Comparison of ENCODE assay signal across 11 cellular contexts in the genomic region with DNA sequence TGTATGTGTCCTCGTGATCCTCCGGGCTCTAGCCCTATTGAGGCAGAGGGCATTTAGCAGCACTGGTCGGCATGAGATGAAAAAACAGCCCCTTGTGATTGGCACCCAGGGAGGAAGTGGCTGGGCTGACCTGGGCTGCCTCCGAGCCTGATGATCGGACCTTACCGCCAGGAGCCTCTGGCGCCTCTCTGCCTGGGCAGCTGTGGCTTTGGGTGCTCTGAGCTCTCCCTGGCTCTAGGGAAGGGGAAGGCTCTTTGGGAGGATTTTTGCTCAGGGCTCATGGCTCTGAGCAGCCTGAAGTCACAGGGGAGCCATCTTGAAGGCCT. TPM values are rescaled to one million over a fixed set of nuclear protein-coding genes. Genes with fewer than 3 reads are reported as not detected.
DNase-seq lines count a peak whose midpoint lies in the region; ATAC-seq, FAIRE-seq and TF ChIP-seq lines count a peak whose summit lies in the region.
"Had no signal": no experiment of that assay in that cellular context is flagged by ENCODE, and none has a peak within 500 bp of the region (broad histone marks: within the 10 kb centered on the region; RNA-seq: fewer than 3 reads in every experiment).

No MANE protein-coding gene starts in this region.

- no peaks in the 10 kb centered on the region for H3K36me3 ChIP-seq in astrocyte (ENCODE audit: insufficient read depth, low read length)
- no peaks in the 10 kb centered on the region for H3K36me3 ChIP-seq in right lobe of liver
- no peaks in the 10 kb centered on the region for H3K36me3 ChIP-seq in stomach smooth muscle (ENCODE audit: control insufficient read depth in 2 of 2, insufficient read depth in 2 of 2, low read length in 2 of 2)

- H3K4me2 ChIP-seq in astrocyte (ENCODE audit: low read length) = peak overlapping the region; percentile 61

- H3K27me3 ChIP-seq in astrocyte (ENCODE audit: insufficient read depth, low read length) (no peaks in the 10 kb centered on the region), right lobe of liver (no peaks in the 10 kb centered on the region), stomach smooth muscle (ENCODE audit: control insufficient read depth in 1 of 2, insufficient read depth in 2 of 2, low read length in 2 of 2) (peaks cover 2 to 11% of the 10 kb centered on the region in 2 donors)

- peak overlapping the region; percentile 60 to 91 (median 87) for H3K27ac Mint-ChIP-seq in IgD-negative memory B cell
- peak overlapping the region; percentile 77 for H3K27ac Mint-ChIP-seq in astrocyte (ENCODE audit: unreplicated experiment)

- H3K9me3 Mint-ChIP-seq in IgD-negative memory B cell = no peaks in the 10 kb centered on the region
- H3K9me3 Mint-ChIP-seq in astrocyte (ENCODE audit: unreplicated experiment) = no peaks in the 10 kb centered on the region

- no peak for DNase-seq in astrocyte (ENCODE audit: low read depth)
- DNase-seq in right lobe of liver = no peak
- no peak for DNase-seq in pons (ENCODE audit: low spot score)
- no peak for DNase-seq in AG20443 (ENCODE audit: low spot score)
- DNase-seq: KBM-7 had no signal

- peaks cover 8 to 24% (median 23%) of the 10 kb centered on the region in 3 donors for H3K4me1 Mint-ChIP-seq in IgD-negative memory B cell
- H3K4me1 Mint-ChIP-seq in astrocyte (ENCODE audit: low read depth, unreplicated experiment) = peaks cover 23% of the 10 kb centered on the region

- TF ChIP-seq CTCF in astrocyte (IDR thresholded peaks at IDR 0.05; ENCODE audit: insufficient read depth, low read depth, low read length) = no peak
- TF ChIP-seq CTCF in right lobe of liver (IDR thresholded peaks at IDR 0.05) = no peak

- H2AFZ ChIP-seq in astrocyte (ENCODE audit: low read depth, low read length) = peak overlapping the region; percentile 70

- H3K27ac ChIP-seq in astrocyte (ENCODE audit: low read depth, low read length) (peak overlapping the region; percentile 66), right lobe of liver (peak overlapping the region; percentile 30 to 76 (median 50)), stomach smooth muscle (ENCODE audit: low read length) (peak overlapping the region; percentile 76)

- peak in 3 of 4 donors; percentile 29 to 64 (median 36) for ATAC-seq in right lobe of liver
- no peak for ATAC-seq in HG02884 (IDR thresholded peaks at IDR 0.05; ENCODE audit: unreplicated experiment)
- ATAC-seq in HG03139 (IDR thresholded peaks at IDR 0.05; ENCODE audit: unreplicated experiment) = no peak

- TF ChIP-seq POLR2A in right lobe of liver (IDR thresholded peaks at IDR 0.05) = no peak

- H3K9ac ChIP-seq in astrocyte (ENCODE audit: low read length) = peak overlapping the region; percentile 60
- H3K9ac ChIP-seq in stomach smooth muscle (ENCODE audit: low read length in 2 of 2) = no peak overlapping the region

- no peaks in the 10 kb centered on the region for H4K20me1 ChIP-seq in astrocyte (ENCODE audit: insufficient read depth, low read length)

- FAIRE-seq in astrocyte (lab: Jason Lieb, UNC) = no peak
- FAIRE-seq: frontal cortex, H54 had no signal

- H3K79me2 ChIP-seq in astrocyte (ENCODE audit: insufficient read depth, low read length) = no peaks in the 10 kb centered on the region

- H3K4me1 ChIP-seq in astrocyte (ENCODE audit: insufficient read depth, low read length) (peaks cover 39% of the 10 kb centered on the region), right lobe of liver (peaks cover 0 to 16% (median 0%) of the 10 kb centered on the region in 4 donors), stomach smooth muscle (ENCODE audit: control insufficient read depth, insufficient read depth, low read length) (peaks cover 52% of the 10 kb centered on the region)

- WGBS in right lobe of liver (ENCODE audit: insufficient coverage, low coverage, low lambda C conversion rate, missing lambda C conversion rate) = no CpG with 5 or more reads among the region's 7 CpGs

- intact Hi-C loops in right lobe of liver (cut with DNase I) = no loop called here

- no peaks in the 10 kb centered on the region for H3K36me3 Mint-ChIP-seq in IgD-negative memory B cell
- peaks cover 3% of the 10 kb centered on the region for H3K36me3 Mint-ChIP-seq in astrocyte (ENCODE audit: low read depth, unreplicated experiment)

- H3K4me3 ChIP-seq in astrocyte (ENCODE audit: insufficient read depth, low read depth, low read length) = no peak overlapping the region
- no peak overlapping the region for H3K4me3 ChIP-seq in right lobe of liver
- peak overlapping the region in 1 of 2 donors; percentile 15 for H3K4me3 ChIP-seq in stomach smooth muscle (ENCODE audit: low read length in 2 of 2)

- H3K9me3 ChIP-seq in astrocyte (ENCODE audit: insufficient read depth, low read depth, low read length) (no peaks in the 10 kb centered on the region), right lobe of liver (no peaks in the 10 kb centered on the region), stomach smooth muscle (ENCODE audit: control insufficient read depth in 2 of 2, low read length in 2 of 2) (no peaks in the 10 kb centered on the region)

- H3K4me3 Mint-ChIP-seq in IgD-negative memory B cell (peak overlapping the region in 3 of 4 donors; percentile 33 to 79 (median 38)), astrocyte (ENCODE audit: unreplicated experiment) (peak overlapping the region; percentile 27)

- peaks cover 1% of the 10 kb centered on the region for H3K27me3 Mint-ChIP-seq in IgD-negative memory B cell
- H3K27me3 Mint-ChIP-seq in astrocyte (ENCODE audit: low read depth, unreplicated experiment) = no peaks in the 10 kb centered on the region

RNA-seq across cellular contexts. Expression of a gene that starts 7.1 kb away (rescaled TPM):
- 2.1 TPM for polyA plus RNA-seq in IgD-negative memory B cell
- total RNA-seq in astrocyte (20.5 and 29.2 TPM in 2 replicates), right lobe of liver (1 to 10 TPM; 1.8 to 4.1 (median 3.1) TPM)

RNA-seq across cellular contexts. Expression of a gene that starts 9.4 kb away (rescaled TPM):
- 24.4 TPM for polyA plus RNA-seq in IgD-negative memory B cell
- 1.5 and 2.2 TPM in 2 replicates for total RNA-seq in astrocyte
- 1 to 10 TPM in 1 of 6 experiments, under 1 TPM in 2, not detected in 3; 0.12 to 1.3 (median 0.22) TPM for total RNA-seq in right lobe of liver

RNA-seq across cellular contexts. Expression of a gene that starts 29.2 kb away (rescaled TPM):
- 160 TPM for polyA plus RNA-seq in IgD-negative memory B cell
- total RNA-seq in astrocyte (27.0 and 30.7 TPM in 2 replicates), right lobe of liver (10 to 100 TPM in 3 of 6 experiments, 1 to 10 TPM in 3; 7.1 to 18.6 (median 11.0) TPM)

RNA-seq across cellular contexts. Expression of a gene that starts 55.2 kb away (rescaled TPM):
- polyA plus RNA-seq in IgD-negative memory B cell = 0.68 TPM
- 0.79 TPM in 1 of 2 replicates, not detected in the other for total RNA-seq in astrocyte
- 1 to 10 TPM in 5 of 6 experiments, under 1 TPM in 1; 0.81 to 5.0 (median 2.3) TPM for total RNA-seq in right lobe of liver
- total RNA-seq: frontal cortex had no signal

Comparison
In these comparisons a context has a peak if more than half of its experiments do, and no peak if none do; other contexts are left out.
1. ATAC-seq: peak in right lobe of liver (3 of 4); none in HG02884 (single experiment) and HG03139 (single experiment).
2. Peak in every context shown above with its lines, with median percentiles within 50 percentile points of each other: H3K27ac ChIP-seq.